In the genomic region with DNA sequence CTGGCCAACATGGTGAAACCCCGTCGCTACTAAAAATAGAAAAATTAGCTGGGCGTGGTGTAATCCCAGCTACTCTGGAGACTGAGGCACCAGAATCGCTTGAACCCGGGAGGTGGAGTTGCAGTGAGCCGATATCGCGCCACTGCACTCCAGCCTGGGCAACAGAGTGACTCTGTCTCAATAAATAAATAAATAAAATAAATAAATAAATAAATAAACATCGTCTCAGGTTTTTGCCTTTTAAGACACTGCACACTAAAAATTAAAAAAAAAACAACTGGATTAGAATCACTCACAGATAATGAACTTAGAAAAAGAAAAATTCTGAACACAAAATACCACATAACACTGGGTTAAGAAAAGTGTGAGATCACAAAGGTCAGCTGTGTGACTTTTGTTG, we compare ENCODE assay signal across 1 cellular context.
TF ChIP-seq lines count a peak whose summit lies in the region.

No MANE protein-coding gene starts in this region.

TF ChIP-seq in HepG2, 621 proteins besides CTCF, POLR2A, EP300 and RAD21:
- TF ChIP-seq, protein P1, sequence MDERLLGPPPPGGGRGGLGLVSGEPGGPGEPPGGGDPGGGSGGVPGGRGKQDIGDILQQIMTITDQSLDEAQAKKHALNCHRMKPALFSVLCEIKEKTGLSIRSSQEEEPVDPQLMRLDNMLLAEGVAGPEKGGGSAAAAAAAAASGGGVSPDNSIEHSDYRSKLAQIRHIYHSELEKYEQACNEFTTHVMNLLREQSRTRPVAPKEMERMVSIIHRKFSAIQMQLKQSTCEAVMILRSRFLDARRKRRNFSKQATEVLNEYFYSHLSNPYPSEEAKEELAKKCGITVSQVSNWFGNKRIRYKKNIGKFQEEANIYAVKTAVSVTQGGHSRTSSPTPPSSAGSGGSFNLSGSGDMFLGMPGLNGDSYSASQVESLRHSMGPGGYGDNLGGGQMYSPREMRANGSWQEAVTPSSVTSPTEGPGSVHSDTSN (CRISPR knock-in tag; IDR thresholded peaks at IDR 0.05): no peak
- TF ChIP-seq, protein P2, sequence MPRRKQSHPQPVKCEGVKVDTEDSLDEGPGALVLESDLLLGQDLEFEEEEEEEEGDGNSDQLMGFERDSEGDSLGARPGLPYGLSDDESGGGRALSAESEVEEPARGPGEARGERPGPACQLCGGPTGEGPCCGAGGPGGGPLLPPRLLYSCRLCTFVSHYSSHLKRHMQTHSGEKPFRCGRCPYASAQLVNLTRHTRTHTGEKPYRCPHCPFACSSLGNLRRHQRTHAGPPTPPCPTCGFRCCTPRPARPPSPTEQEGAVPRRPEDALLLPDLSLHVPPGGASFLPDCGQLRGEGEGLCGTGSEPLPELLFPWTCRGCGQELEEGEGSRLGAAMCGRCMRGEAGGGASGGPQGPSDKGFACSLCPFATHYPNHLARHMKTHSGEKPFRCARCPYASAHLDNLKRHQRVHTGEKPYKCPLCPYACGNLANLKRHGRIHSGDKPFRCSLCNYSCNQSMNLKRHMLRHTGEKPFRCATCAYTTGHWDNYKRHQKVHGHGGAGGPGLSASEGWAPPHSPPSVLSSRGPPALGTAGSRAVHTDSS (CRISPR knock-in tag; conservative IDR thresholded peaks at IDR 0.05): no peak
- TF ChIP-seq, protein P3, sequence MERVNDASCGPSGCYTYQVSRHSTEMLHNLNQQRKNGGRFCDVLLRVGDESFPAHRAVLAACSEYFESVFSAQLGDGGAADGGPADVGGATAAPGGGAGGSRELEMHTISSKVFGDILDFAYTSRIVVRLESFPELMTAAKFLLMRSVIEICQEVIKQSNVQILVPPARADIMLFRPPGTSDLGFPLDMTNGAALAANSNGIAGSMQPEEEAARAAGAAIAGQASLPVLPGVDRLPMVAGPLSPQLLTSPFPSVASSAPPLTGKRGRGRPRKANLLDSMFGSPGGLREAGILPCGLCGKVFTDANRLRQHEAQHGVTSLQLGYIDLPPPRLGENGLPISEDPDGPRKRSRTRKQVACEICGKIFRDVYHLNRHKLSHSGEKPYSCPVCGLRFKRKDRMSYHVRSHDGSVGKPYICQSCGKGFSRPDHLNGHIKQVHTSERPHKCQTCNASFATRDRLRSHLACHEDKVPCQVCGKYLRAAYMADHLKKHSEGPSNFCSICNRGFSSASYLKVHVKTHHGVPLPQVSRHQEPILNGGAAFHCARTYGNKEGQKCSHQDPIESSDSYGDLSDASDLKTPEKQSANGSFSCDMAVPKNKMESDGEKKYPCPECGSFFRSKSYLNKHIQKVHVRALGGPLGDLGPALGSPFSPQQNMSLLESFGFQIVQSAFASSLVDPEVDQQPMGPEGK (CRISPR knock-in tag; IDR thresholded peaks at IDR 0.05): no peak
- no peak for TF ChIP-seq ZNF44 (CRISPR knock-in tag; IDR thresholded peaks at IDR 0.05)
